In the genomic region with DNA sequence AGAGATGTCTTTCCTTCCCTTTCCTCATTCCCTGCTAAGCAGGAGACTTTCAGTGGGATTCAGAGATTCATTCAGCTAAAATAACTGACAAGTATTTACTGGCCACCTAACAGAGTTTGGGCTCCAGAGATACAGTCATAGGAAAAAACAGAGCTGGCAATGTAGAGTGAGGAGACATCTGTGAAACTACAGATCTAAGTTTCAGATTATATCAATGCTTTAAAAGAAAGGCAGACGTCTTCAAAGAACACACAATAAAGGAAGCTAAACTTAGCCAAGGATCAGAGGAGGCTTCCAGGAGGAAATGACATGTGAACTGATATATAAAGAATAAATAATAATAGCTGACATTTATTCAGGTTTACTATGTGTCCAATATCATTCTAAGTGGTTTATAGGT, we compare ENCODE assay signal across 14 cellular contexts.
"Had no signal": no experiment of that assay in that cellular context is flagged by ENCODE, and none has a peak within 500 bp of the region (broad histone marks: within the 10 kb centered on the region; RNA-seq: fewer than 3 reads in every experiment).

No MANE protein-coding gene starts in this region.

- DNase-seq: colonic mucosa; effector CD4-positive, alpha-beta T cell; endodermal cell; gastrocnemius medialis; heart right ventricle; hypothalamus; kidney glomerular epithelial cell; mesendoderm; naive B cell; small intestine; stimulated activated CD4-positive, alpha-beta T cell treated with anti-CD3 and anti-CD28 coated beads, Interleukin-12 subunit alpha, Interleukin-12 subunit beta, amount 100 ng/mL, for 4 hours; stimulated activated naive CD4-positive, alpha-beta T cell; trophoblast cell had no signal

- ATAC-seq: gastrocnemius medialis, heart right ventricle had no signal

- H3K27me3 ChIP-seq: colonic mucosa, gastrocnemius medialis, heart right ventricle, right atrium auricular region had no signal

- H3K4me3 ChIP-seq: colonic mucosa, gastrocnemius medialis, heart right ventricle, right atrium auricular region had no signal

- H3K27ac ChIP-seq: colonic mucosa, gastrocnemius medialis, heart right ventricle, right atrium auricular region had no signal

- H3K36me3 ChIP-seq: colonic mucosa, gastrocnemius medialis, heart right ventricle, right atrium auricular region had no signal

- H3K4me1 ChIP-seq: gastrocnemius medialis, right atrium auricular region had no signal

- H3K9me3 ChIP-seq: colonic mucosa, gastrocnemius medialis, right atrium auricular region had no signal
